ENCODE assay signal across 8 cellular contexts in the genomic region with DNA sequence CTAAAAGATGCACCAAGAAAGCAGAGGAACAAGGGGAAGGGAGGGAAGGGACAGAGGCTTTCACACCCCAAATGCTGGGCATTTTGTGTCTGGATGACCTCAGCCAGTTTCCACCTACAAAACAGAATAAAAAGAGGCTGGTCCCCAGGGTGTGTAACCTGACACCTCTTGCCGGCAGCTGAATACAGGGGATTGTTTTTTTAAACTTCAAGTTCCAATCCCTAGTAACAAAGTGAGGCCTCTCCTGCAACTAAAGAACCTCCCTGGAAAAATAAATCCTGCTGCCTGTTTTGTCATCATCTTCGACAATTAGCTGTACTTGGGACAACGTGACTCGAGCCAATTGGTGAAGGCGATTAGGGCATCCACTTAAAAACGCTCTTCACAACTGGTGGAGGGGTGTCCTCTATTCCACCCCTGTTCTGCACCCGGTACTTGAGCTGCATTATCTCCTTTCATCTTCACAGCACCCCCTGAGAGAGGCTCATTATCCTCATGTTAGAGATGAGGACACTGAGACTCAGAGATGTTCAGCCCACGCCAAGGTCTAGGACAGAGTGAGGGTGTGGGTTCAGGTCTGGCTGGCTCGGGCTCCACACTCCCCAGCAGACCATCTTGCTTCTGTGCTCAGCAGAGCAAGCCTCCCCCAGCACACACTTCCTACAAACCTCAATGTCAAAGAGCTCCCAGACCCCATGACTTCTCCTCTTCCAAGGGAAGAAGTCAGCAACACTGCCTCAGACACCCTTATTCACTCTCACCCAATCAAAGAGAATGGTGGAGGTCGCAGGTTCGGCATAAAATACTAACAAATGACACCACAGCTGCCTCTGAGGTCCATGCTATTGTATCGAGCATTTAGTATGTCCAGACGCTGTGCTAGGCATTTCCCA. TPM values are rescaled to one million over a fixed set of nuclear protein-coding genes. Genes with fewer than 3 reads are reported as not detected.
DNase-seq lines count a peak whose midpoint lies in the region; ATAC-seq and TF ChIP-seq lines count a peak whose summit lies in the region.

No MANE protein-coding gene starts in this region.

- no peaks in the 10 kb centered on the region for H3K9me3 ChIP-seq in SU-DHL-6 (ENCODE audit: insufficient read depth, low read length)
- H3K9me3 ChIP-seq in skeletal muscle satellite cell (replicated peaks; ENCODE audit: low read length), result no peaks in the 10 kb centered on the region

- H3K27ac ChIP-seq in SU-DHL-6 (ENCODE audit: low read depth, low read length), result peak overlapping the region; percentile 57

- peaks cover 6% of the 10 kb centered on the region; the same call in 1 of the 2 replicates for H3K36me3 ChIP-seq in SU-DHL-6 (ENCODE audit: low read length)
- H3K36me3 ChIP-seq in skeletal muscle satellite cell (ENCODE audit: insufficient read depth, low read length), result no peaks in the 10 kb centered on the region

- in situ Hi-C loops in GM13976 (cut with MboI; ENCODE audit: low sequenced_read_pairs, unreplicated experiment), result no loop called here

- peaks cover 87% of the 10 kb centered on the region for H3K79me2 ChIP-seq in SU-DHL-6 (ENCODE audit: insufficient read depth, low read length)

- DNase-seq in DMS79 (lab: John Stamatoyannopoulos, UW), result peak; percentile 87
- peak; percentile 83 for DNase-seq in M059J (ENCODE audit: low read depth)
- peak; percentile 62 for DNase-seq in fibroblast of the conjunctiva (ENCODE audit: low read depth)
- no peak for DNase-seq in GM13976 (ENCODE audit: low spot score)
- DNase-seq in globus pallidus (ENCODE audit: low spot score), result no peak

- H3K9ac ChIP-seq in SU-DHL-6 (ENCODE audit: low read length) (peak overlapping the region; percentile 17; the same call in 1 of the 2 replicates), skeletal muscle satellite cell (ENCODE audit: low read depth, low read length) (no peak overlapping the region)

- peaks cover 11% of the 10 kb centered on the region for H3K4me1 ChIP-seq in skeletal muscle satellite cell (ENCODE audit: control insufficient read depth, insufficient read depth, low read length)

- H3K9me2 ChIP-seq in SU-DHL-6 (replicated peaks; ENCODE audit: insufficient read depth, low read length), result no peaks in the 10 kb centered on the region

- peaks cover under 1% of the 10 kb centered on the region; the same call in 1 of the 2 replicates for H3F3A ChIP-seq in SU-DHL-6 (ENCODE audit: insufficient read depth)

- no peak for ATAC-seq in GM21423 (IDR thresholded peaks at IDR 0.05; ENCODE audit: unreplicated experiment)

- H3K4me2 ChIP-seq in SU-DHL-6 (ENCODE audit: low read depth, low read length, poor library complexity, severe bottlenecking), result peak overlapping the region; percentile 39
- peak overlapping the region; percentile 23 for H3K4me2 ChIP-seq in skeletal muscle satellite cell (ENCODE audit: low read length)

- TF ChIP-seq CTCF in SU-DHL-6 (IDR thresholded peaks at IDR 0.05; ENCODE audit: insufficient read depth, low read length, poor library complexity, severe bottlenecking), result no peak
- no peak for TF ChIP-seq CTCF in GM13976 (IDR thresholded peaks at IDR 0.05; ENCODE audit: borderline replicate concordance, control extremely low read depth, extremely low read depth, insufficient read depth, missing control alignments)

- H3K27me3 ChIP-seq in SU-DHL-6 (ENCODE audit: low read length) (no peaks in the 10 kb centered on the region), skeletal muscle satellite cell (ENCODE audit: control insufficient read depth, insufficient read depth, low read length) (no peaks in the 10 kb centered on the region)

- H2AFZ ChIP-seq in SU-DHL-6 (ENCODE audit: low read depth, low read length, severe bottlenecking), result no peak overlapping the region

- H3K4me3 ChIP-seq in SU-DHL-6 (ENCODE audit: insufficient read depth, low read length, poor library complexity, severe bottlenecking) (no peak overlapping the region), skeletal muscle satellite cell (ENCODE audit: low read length) (no peak overlapping the region)

- peaks cover 10% of the 10 kb centered on the region for H4K20me1 ChIP-seq in SU-DHL-6 (ENCODE audit: low read depth, low read length)

RNA-seq across cellular contexts. Expression of a gene that starts 15.2 kb away (rescaled TPM):
- 2.6 and 6.1 TPM in 2 replicates for total RNA-seq in M059J (2014; rRNA removed; shearing (Covaris generic))
- 1.5 and 2.2 TPM in 2 replicates for total RNA-seq in skeletal muscle satellite cell (2012; rRNA removed)

Comparison
In these comparisons a context has a peak if more than half of its experiments do, and no peak if none do; other contexts are left out.
1. DNase-seq: peak in DMS79 (single experiment), M059J (single experiment) and fibroblast of the conjunctiva (single experiment); none in GM13976 (single experiment) and globus pallidus (single experiment).